ENCODE assay signal across 1 cellular context in the genomic region with DNA sequence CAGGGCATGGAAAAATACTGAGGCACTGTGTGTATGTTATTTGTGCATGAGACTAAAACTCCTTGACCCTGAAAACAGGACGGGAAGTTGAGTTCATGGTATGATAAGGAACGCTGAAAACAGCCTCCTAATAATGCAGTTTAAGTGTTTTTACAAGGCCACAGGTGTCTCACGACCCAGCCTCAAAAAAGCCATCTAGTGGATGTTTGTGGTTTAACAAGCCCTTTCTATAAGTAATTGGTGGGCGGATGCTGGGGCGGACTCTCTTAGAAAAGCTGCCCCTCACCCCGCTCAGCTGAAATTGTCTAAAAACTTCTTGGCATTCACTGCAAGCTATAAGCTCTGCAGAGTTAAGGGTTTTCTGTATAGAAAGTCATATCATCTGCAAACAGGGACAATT.
TF ChIP-seq lines count a peak whose summit lies in the region.

No MANE protein-coding gene starts in this region.

TF ChIP-seq in H1, 55 proteins besides CTCF, POLR2A, EP300 and RAD21 (continued from another document):
- TF ChIP-seq EGR1 (IDR thresholded peaks at IDR 0.05; ENCODE audit: borderline replicate concordance, low read depth, low read length) (no peak), HDAC2 (IDR thresholded peaks at IDR 0.05; ENCODE audit: borderline replicate concordance in 1 of 2, low read depth in 2 of 2, low read length in 2 of 2) (no peak), RNF2 (IDR thresholded peaks at IDR 0.05; ENCODE audit: borderline replicate concordance, low read depth, low read length, missing control alignments, poor library complexity, severe bottlenecking) (no peak), KDM4A (IDR thresholded peaks at IDR 0.05; ENCODE audit: low read depth, low read length, severe bottlenecking) (no peak), MAX (IDR thresholded peaks at IDR 0.05) (no peak)
